In the genomic region with DNA sequence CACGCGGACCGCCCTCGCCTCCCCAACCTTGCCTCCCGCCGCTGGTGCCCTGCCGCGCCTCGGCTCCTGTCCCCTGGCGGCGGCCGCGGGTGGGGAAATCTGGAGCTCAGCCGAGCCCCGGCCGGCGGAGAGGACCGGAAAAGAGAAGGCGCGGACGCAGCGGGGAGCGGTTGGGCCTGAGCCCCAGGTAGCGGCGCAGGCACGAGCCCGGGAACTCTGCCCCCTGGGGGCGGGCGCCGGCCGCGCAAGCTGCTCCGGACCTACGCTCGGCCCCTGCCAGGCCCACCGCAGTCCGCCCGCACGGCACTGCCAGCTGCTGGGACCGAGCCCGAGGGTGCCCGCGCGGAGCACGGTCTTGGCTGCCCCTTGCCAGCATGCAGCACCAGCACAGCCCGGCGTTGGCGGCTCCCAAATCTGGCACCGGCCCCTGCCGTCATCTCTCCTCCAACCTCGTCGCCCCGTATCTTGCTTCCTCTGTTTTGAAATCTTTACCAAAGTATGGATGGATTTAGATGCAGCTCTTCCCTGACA, we compare ENCODE assay signal across 8 cellular contexts. TPM values are rescaled to one million over a fixed set of nuclear protein-coding genes. Genes with fewer than 3 reads are reported as not detected.
DNase-seq lines count a peak whose midpoint lies in the region; ATAC-seq and TF ChIP-seq lines count a peak whose summit lies in the region.

A gene with protein sequence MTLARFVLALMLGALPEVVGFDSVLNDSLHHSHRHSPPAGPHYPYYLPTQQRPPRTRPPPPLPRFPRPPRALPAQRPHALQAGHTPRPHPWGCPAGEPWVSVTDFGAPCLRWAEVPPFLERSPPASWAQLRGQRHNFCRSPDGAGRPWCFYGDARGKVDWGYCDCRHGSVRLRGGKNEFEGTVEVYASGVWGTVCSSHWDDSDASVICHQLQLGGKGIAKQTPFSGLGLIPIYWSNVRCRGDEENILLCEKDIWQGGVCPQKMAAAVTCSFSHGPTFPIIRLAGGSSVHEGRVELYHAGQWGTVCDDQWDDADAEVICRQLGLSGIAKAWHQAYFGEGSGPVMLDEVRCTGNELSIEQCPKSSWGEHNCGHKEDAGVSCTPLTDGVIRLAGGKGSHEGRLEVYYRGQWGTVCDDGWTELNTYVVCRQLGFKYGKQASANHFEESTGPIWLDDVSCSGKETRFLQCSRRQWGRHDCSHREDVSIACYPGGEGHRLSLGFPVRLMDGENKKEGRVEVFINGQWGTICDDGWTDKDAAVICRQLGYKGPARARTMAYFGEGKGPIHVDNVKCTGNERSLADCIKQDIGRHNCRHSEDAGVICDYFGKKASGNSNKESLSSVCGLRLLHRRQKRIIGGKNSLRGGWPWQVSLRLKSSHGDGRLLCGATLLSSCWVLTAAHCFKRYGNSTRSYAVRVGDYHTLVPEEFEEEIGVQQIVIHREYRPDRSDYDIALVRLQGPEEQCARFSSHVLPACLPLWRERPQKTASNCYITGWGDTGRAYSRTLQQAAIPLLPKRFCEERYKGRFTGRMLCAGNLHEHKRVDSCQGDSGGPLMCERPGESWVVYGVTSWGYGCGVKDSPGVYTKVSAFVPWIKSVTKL (minus strand): TSS at position 161 of the 531 bp plus-strand sequence. CDS start 283 bp downstream, outside the sequence.

- no peaks in the 10 kb centered on the region for H4K20me1 ChIP-seq in PC-9 (ENCODE audit: insufficient read depth)

- intact Hi-C loops in PC-9 (cut with micrococcal nuclease; ENCODE audit: unreplicated experiment), result loop anchor here (1.0 kb wide), 1 partner anchor 72 kb away; no protein-coding TSS in a partner anchor

- peak; percentile 86 for DNase-seq in COR-L47 (lab: John Stamatoyannopoulos, UW)
- DNase-seq in PC-9, result peak in 1 of 2 experiments; percentile 76
- peak; percentile 34 for DNase-seq in activated T-helper 9 cell treated with anti-CD3 and anti-CD28 coated beads, Interleukin-2, amount 50 U/mL, for 16 hours (ENCODE audit: low read depth)
- DNase-seq in foreskin melanocyte, result peak; percentile 58
- no peak for DNase-seq in occipital lobe (lab: John Stamatoyannopoulos, UW)
- DNase-seq in upper lobe of left lung, result peak; percentile 73 to 97

- H3F3A ChIP-seq in PC-9 (ENCODE audit: insufficient read depth, low read depth), result no peaks in the 10 kb centered on the region

- H2AFZ ChIP-seq in PC-9, result peak within 1 kb of the TSS; percentile 88

- H3K9me2 ChIP-seq in PC-9 (ENCODE audit: insufficient read depth), result no peaks in the 10 kb centered on the region

- H3K4me1 ChIP-seq in PC-9 (replicated peaks; ENCODE audit: insufficient read depth), result peaks cover 5% of the 10 kb centered on the region
- H3K4me1 ChIP-seq in upper lobe of left lung, result peaks cover 12 to 21% (median 12%) of the 10 kb centered on the region in 4 donors

- WGBS in upper lobe of left lung, 2 donors, result 1% methylated on average over 20 to 33 of the region's 53 CpGs

- H3K27ac ChIP-seq in PC-9 (no peak within 1 kb of the TSS), upper lobe of left lung (peak within 1 kb of the TSS; percentile 7 to 77 (median 64))

- CTCF ChIA-PET in PC-9 (lab: Charles Lee), result interaction anchor here (0.6 to 0.9 kb wide), 2 partner anchors 10 to 65 kb away, joined by 3 to 4 read pairs; no protein-coding TSS in a partner anchor

- no TSS peak for BruUV-seq in PC-9 (replicated peaks; lab: Mats Ljungman, UMichigan)

- H3K4me3 ChIP-seq in PC-9 (peak within 1 kb of the TSS; percentile 59; the same call in 1 of the 2 replicates), upper lobe of left lung (peak within 1 kb of the TSS; percentile 23 to 67 (median 52))

- POLR2A ChIA-PET in PC-9 (lab: Charles Lee; ENCODE audit: unreplicated experiment), result interaction anchor here (0.6 kb wide), 1 partner anchor 31 kb away, joined by 3 read pairs; no protein-coding TSS in a partner anchor

- H3K79me2 ChIP-seq in PC-9 (ENCODE audit: low read depth), result no peaks in the 10 kb centered on the region

- no peaks in the 10 kb centered on the region for H3K9me3 ChIP-seq in PC-9 (ENCODE audit: insufficient read depth, low read depth)
- H3K9me3 ChIP-seq in upper lobe of left lung, result no peaks in the 10 kb centered on the region

- H3K27me3 ChIP-seq in PC-9 (ENCODE audit: insufficient read depth, low read depth) (no peaks in the 10 kb centered on the region), upper lobe of left lung (peaks cover 0 to 19% (median 10%) of the 10 kb centered on the region in 4 donors)

- TF ChIP-seq POLR2A in upper lobe of left lung (IDR thresholded peaks at IDR 0.05), result peak in 1 of 4 donors; percentile 17

- peak within 1 kb of the TSS; percentile 75 for H3K4me2 ChIP-seq in PC-9

- TF ChIP-seq CTCF in PC-9 (conservative IDR thresholded peaks at IDR 0.05) (peak; percentile 62), upper lobe of left lung (IDR thresholded peaks at IDR 0.05) (peak; percentile 69 to 91 (median 84))

- ATAC-seq in GM19455 (IDR thresholded peaks at IDR 0.05; ENCODE audit: unreplicated experiment), result peak; percentile 94
- ATAC-seq in HG03469 (IDR thresholded peaks at IDR 0.05; ENCODE audit: unreplicated experiment), result peak; percentile 97
- ATAC-seq in upper lobe of left lung (ENCODE audit: low FRiP score in 2 of 2), result peak; percentile 85 to 97

- H3K36me3 ChIP-seq in PC-9 (ENCODE audit: low read depth) (no peaks in the 10 kb centered on the region), upper lobe of left lung (no peaks in the 10 kb centered on the region)

- TF ChIP-seq EP300 in upper lobe of left lung (IDR thresholded peaks at IDR 0.05), result no peak

RNA-seq across cellular contexts. Expression of the gene that starts here (rescaled TPM):
- 9.6 and 11.3 TPM in 2 replicates for total RNA-seq in PC-9 (2021)
- 54.9 TPM for total RNA-seq in occipital lobe
- total RNA-seq in upper lobe of left lung, result 10 to 100 TPM in 3 of 6 donors, 1 to 10 TPM in 3; 6.8 to 27.2 (median 10.0) TPM
